In the genomic region with DNA sequence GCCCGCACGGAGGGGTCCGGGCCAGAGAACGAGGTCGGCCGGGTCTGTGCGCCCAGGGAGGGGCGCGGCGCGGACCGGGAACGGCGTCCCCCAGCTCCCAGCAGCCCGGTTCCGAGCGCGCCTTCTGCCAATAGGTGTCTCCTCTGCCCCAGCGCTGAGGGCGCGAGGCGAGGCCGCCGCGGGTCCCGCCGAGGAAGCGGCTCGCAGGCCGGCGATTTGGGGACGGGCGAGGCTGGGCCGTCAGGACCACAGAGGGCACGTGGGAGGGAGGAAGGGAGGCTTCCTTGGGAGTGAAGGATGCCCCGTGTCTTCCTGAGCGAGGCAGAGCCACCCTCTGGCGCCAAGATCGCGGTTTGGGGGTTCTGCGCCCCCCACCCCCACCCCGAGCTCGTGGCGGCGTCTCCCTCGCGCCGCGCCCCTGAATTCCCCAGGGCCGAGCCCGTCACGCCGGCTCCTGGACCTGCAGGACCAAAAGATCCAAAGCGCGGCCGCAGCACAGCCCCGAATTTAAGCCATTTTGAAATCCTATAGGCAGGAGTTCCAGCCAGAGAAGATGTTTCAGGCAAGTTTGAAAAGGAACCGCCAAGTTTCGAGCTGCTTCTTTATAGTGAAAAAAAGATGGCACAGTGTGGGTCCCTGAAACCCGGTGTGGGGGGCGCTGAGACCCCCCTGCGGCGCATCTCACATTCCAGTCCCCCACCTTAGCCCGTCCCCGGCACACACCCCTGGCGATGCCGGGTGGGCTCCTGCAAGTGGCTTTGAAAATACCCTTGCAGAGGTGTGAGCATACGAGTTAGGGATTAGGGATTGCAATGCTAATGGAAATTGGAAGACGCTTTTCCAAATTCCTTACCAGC, we compare ENCODE assay signal across 8 cellular contexts.
DNase-seq lines count a peak whose midpoint lies in the region; ATAC-seq and TF ChIP-seq lines count a peak whose summit lies in the region.

No MANE protein-coding gene starts in this region.

- no peaks in the 10 kb centered on the region for H3K4me1 ChIP-seq in iPS-15b (ENCODE audit: control insufficient read depth, insufficient read depth, low read length)

- H3K4me3 Mint-ChIP-seq in activated naive CD8-positive, alpha-beta T cell treated with anti-CD3 and anti-CD28 coated beads, Interleukin-2, amount 50 U/mL, for 24 hours = peak overlapping the region; percentile 93

- H3K27ac Mint-ChIP-seq in activated naive CD8-positive, alpha-beta T cell treated with anti-CD3 and anti-CD28 coated beads, Interleukin-2, amount 50 U/mL, for 24 hours = peak overlapping the region; percentile 74

- ATAC-seq in activated naive CD8-positive, alpha-beta T cell treated with anti-CD3 and anti-CD28 coated beads, Interleukin-2, amount 50 U/mL, for 24 hours = no peak
- no peak for ATAC-seq in GM19455 (IDR thresholded peaks at IDR 0.05; ENCODE audit: unreplicated experiment)

- H3K36me3 ChIP-seq in iPS-15b (ENCODE audit: control insufficient read depth, insufficient read depth, low read length) = no peaks in the 10 kb centered on the region

- H3K9me3 Mint-ChIP-seq in activated naive CD8-positive, alpha-beta T cell treated with anti-CD3 and anti-CD28 coated beads, Interleukin-2, amount 50 U/mL, for 24 hours = no peaks in the 10 kb centered on the region

- H3K4me1 Mint-ChIP-seq in activated naive CD8-positive, alpha-beta T cell treated with anti-CD3 and anti-CD28 coated beads, Interleukin-2, amount 50 U/mL, for 24 hours = peaks cover 40% of the 10 kb centered on the region

- no peak for TF ChIP-seq CTCF in NB4 (IDR thresholded peaks at IDR 0.05; ENCODE audit: low read depth, low read length)

- H3K36me3 Mint-ChIP-seq in activated naive CD8-positive, alpha-beta T cell treated with anti-CD3 and anti-CD28 coated beads, Interleukin-2, amount 50 U/mL, for 24 hours (ENCODE audit: low read depth) = peaks cover 19% of the 10 kb centered on the region

- no peak overlapping the region for H3K4me3 ChIP-seq in NB4 (ENCODE audit: low read depth, low read length)
- peak overlapping the region; percentile 23 for H3K4me3 ChIP-seq in iPS-15b (ENCODE audit: low read depth, low read length)

- peak; percentile 59 for DNase-seq in stimulated activated CD4-positive, alpha-beta T cell treated with anti-CD3 and anti-CD28 coated beads, Interleukin-12 subunit alpha, Interleukin-12 subunit beta, amount 100 ng/mL, for 4 hours
- no peak for DNase-seq in stimulated activated CD4-positive, alpha-beta T cell treated with anti-CD3 and anti-CD28 coated beads, Interleukin-2, amount 100 ng/mL, for 48 hours
- DNase-seq in NB4 (ENCODE audit: low read depth) = peak; percentile 52
- DNase-seq in activated naive CD8-positive, alpha-beta T cell treated with anti-CD3 and anti-CD28 coated beads, Interleukin-2, amount 50 U/mL, for 24 hours = peak; percentile 57
- DNase-seq in stimulated activated CD4-positive, alpha-beta T cell treated with anti-CD3 and anti-CD28 coated beads, Interleukin-4, amount 100 ng/mL, for 1 hour = peak; percentile 61
- no peak for DNase-seq in HPDE6-E6E7 (ENCODE audit: extremely low spot score)

- no peaks in the 10 kb centered on the region for H3K9me3 ChIP-seq in iPS-15b (ENCODE audit: control insufficient read depth, insufficient read depth, low read length)

- no peak overlapping the region for H3K9ac ChIP-seq in iPS-15b (ENCODE audit: low read depth, low read length)

- peaks cover 57% of the 10 kb centered on the region for H3K27me3 ChIP-seq in iPS-15b (ENCODE audit: control insufficient read depth, insufficient read depth, low read length)

- H3K27me3 Mint-ChIP-seq in activated naive CD8-positive, alpha-beta T cell treated with anti-CD3 and anti-CD28 coated beads, Interleukin-2, amount 50 U/mL, for 24 hours = peaks cover 7% of the 10 kb centered on the region

- no peak for TF ChIP-seq POLR2A in NB4 (IDR thresholded peaks at IDR 0.05; ENCODE audit: extremely low read depth, insufficient read length)

Comparison
In these comparisons a context has a peak if more than half of its experiments do, and no peak if none do; other contexts are left out.
1. DNase-seq: peak in stimulated activated CD4-positive, alpha-beta T cell treated with anti-CD3 and anti-CD28 coated beads, Interleukin-12 subunit alpha, Interleukin-12 subunit beta, amount 100 ng/mL, for 4 hours (single experiment), NB4 (single experiment), activated naive CD8-positive, alpha-beta T cell treated with anti-CD3 and anti-CD28 coated beads, Interleukin-2, amount 50 U/mL, for 24 hours (single experiment) and stimulated activated CD4-positive, alpha-beta T cell treated with anti-CD3 and anti-CD28 coated beads, Interleukin-4, amount 100 ng/mL, for 1 hour (single experiment); none in stimulated activated CD4-positive, alpha-beta T cell treated with anti-CD3 and anti-CD28 coated beads, Interleukin-2, amount 100 ng/mL, for 48 hours (0 of 2) and HPDE6-E6E7 (single experiment).